In genomic region chr12:52238206-52238840, GRCh38 we compare ENCODE assay signal across 1 cellular context.
TF ChIP-seq lines count a peak whose summit lies in the region.

No MANE protein-coding gene starts in this region.

TF ChIP-seq in endothelial cell of umbilical vein, 7 proteins besides CTCF, POLR2A, EP300 and RAD21:
- TF ChIP-seq MAX (IDR thresholded peaks at IDR 0.05; ENCODE audit: insufficient read depth, insufficient read length): no peak
- no peak for TF ChIP-seq EZH2 (IDR thresholded peaks at IDR 0.05; ENCODE audit: borderline replicate concordance, low read depth, low read length, severe bottlenecking)
- no peak for TF ChIP-seq JUN (IDR thresholded peaks at IDR 0.05; ENCODE audit: borderline replicate concordance, insufficient read depth, insufficient read length, low read depth)
- TF ChIP-seq POLR2AphosphoS5 (IDR thresholded peaks at IDR 0.05; ENCODE audit: insufficient read depth, low read depth, low read length): no peak
- no peak for TF ChIP-seq MYC (IDR thresholded peaks at IDR 0.05; ENCODE audit: low read depth, low read length)
- no peak for TF ChIP-seq FOS (IDR thresholded peaks at IDR 0.05; ENCODE audit: borderline replicate concordance, insufficient read depth, low read length)
- no peak for TF ChIP-seq GATA2 (IDR thresholded peaks at IDR 0.05; ENCODE audit: insufficient read depth, insufficient read length, low read depth, low read length)
